Comparison of ENCODE assay signal across 8 cellular contexts in genomic region chr2:119753041-119753929, GRCh38. TPM values are rescaled to one million over a fixed set of nuclear protein-coding genes. Genes with fewer than 3 reads are reported as not detected.
DNase-seq lines count a peak whose midpoint lies in the region; ATAC-seq and TF ChIP-seq lines count a peak whose summit lies in the region.

No MANE protein-coding gene starts in this region.

- DNase-seq in activated naive CD8-positive, alpha-beta T cell treated with anti-CD3 and anti-CD28 coated beads, Interleukin-2, amount 10 ng/mL, durations not matched to agents 7 days and 5 days: no peak
- no peak for DNase-seq in activated naive CD8-positive, alpha-beta T cell treated with anti-CD3 and anti-CD28 coated beads for 36 hours
- DNase-seq in H4 (ENCODE audit: low spot score) (peak; percentile 42), NCI-H2107 treated with DMSO at 0.1 percent for 48 hours (lab: John Stamatoyannopoulos, UW; ENCODE audit: unreplicated experiment) (peak; percentile 41), left ventricle myocardium inferior (no peak), spleen (no peak), posterior vena cava (ENCODE audit: low spot score) (no peak)

- intact Hi-C loops in left ventricle myocardium inferior (cut with micrococcal nuclease): loop anchor here (5.0 kb wide), 1 partner anchor 419 kb away; no protein-coding TSS in a partner anchor
- intact Hi-C loops in spleen (cut with DNase I; ENCODE audit: low total_unique reads): loop anchor here (5.0 kb wide), 2 partner anchors 74 to 419 kb away; no protein-coding TSS in a partner anchor
- intact Hi-C loops in posterior vena cava (cut with DNase I): no loop called here

- H3K9me3 ChIP-seq in left ventricle myocardium inferior (replicated peaks): no peaks in the 10 kb centered on the region
- no peaks in the 10 kb centered on the region for H3K9me3 ChIP-seq in spleen

- H3K4me1 ChIP-seq in left ventricle myocardium inferior (peaks cover 11% of the 10 kb centered on the region), spleen (peaks cover 0 to 9% (median 2%) of the 10 kb centered on the region in 6 donors)

- WGBS in spleen, 5 donors: 50 to 59% (median 52%) methylated on average over 7 of the region's 7 CpGs

- peak; percentile 84 for TF ChIP-seq CTCF in left ventricle myocardium inferior (IDR thresholded peaks at IDR 0.05; ENCODE audit: borderline replicate concordance)
- peak in 10 of 11 experiments; percentile 39 to 82 (median 68) for TF ChIP-seq CTCF in spleen (IDR thresholded peaks at IDR 0.05 in 8 of 11, conservative IDR thresholded peaks at IDR 0.05 in 3 of 11)

- H3K4me1 Mint-ChIP-seq in activated naive CD8-positive, alpha-beta T cell treated with anti-CD3 and anti-CD28 coated beads, Interleukin-2, amount 10 ng/mL, durations not matched to agents 7 days and 5 days: peaks cover 9% of the 10 kb centered on the region
- peaks cover 16% of the 10 kb centered on the region for H3K4me1 Mint-ChIP-seq in activated naive CD8-positive, alpha-beta T cell treated with anti-CD3 and anti-CD28 coated beads for 36 hours
- H3K4me1 Mint-ChIP-seq in activated T-helper 17 cell treated with anti-CD3 and anti-CD28 coated beads, Interleukin-2, amount 50 U/mL, for 72 hours: peaks cover 7% of the 10 kb centered on the region

- no peaks in the 10 kb centered on the region for H3K9me3 Mint-ChIP-seq in activated naive CD8-positive, alpha-beta T cell treated with anti-CD3 and anti-CD28 coated beads, Interleukin-2, amount 10 ng/mL, durations not matched to agents 7 days and 5 days
- no peaks in the 10 kb centered on the region for H3K9me3 Mint-ChIP-seq in activated naive CD8-positive, alpha-beta T cell treated with anti-CD3 and anti-CD28 coated beads for 36 hours
- H3K9me3 Mint-ChIP-seq in activated T-helper 17 cell treated with anti-CD3 and anti-CD28 coated beads, Interleukin-2, amount 50 U/mL, for 72 hours: no peaks in the 10 kb centered on the region

- H3K27ac ChIP-seq in left ventricle myocardium inferior (replicated peaks) (no peak overlapping the region), spleen (no peak overlapping the region)

- no peaks in the 10 kb centered on the region for H3K27me3 ChIP-seq in left ventricle myocardium inferior (ENCODE audit: low read depth)
- H3K27me3 ChIP-seq in spleen (replicated peaks in 1 of 7): no peaks in the 10 kb centered on the region

- TF ChIP-seq POLR2A in spleen (IDR thresholded peaks at IDR 0.05): no peak

- no peaks in the 10 kb centered on the region for H3K36me3 Mint-ChIP-seq in activated naive CD8-positive, alpha-beta T cell treated with anti-CD3 and anti-CD28 coated beads, Interleukin-2, amount 10 ng/mL, durations not matched to agents 7 days and 5 days
- no peaks in the 10 kb centered on the region for H3K36me3 Mint-ChIP-seq in activated naive CD8-positive, alpha-beta T cell treated with anti-CD3 and anti-CD28 coated beads for 36 hours
- no peaks in the 10 kb centered on the region for H3K36me3 Mint-ChIP-seq in activated T-helper 17 cell treated with anti-CD3 and anti-CD28 coated beads, Interleukin-2, amount 50 U/mL, for 72 hours (ENCODE audit: low read depth)

- peaks cover 8% of the 10 kb centered on the region for H3K27me3 Mint-ChIP-seq in activated naive CD8-positive, alpha-beta T cell treated with anti-CD3 and anti-CD28 coated beads, Interleukin-2, amount 10 ng/mL, durations not matched to agents 7 days and 5 days
- no peaks in the 10 kb centered on the region for H3K27me3 Mint-ChIP-seq in activated naive CD8-positive, alpha-beta T cell treated with anti-CD3 and anti-CD28 coated beads for 36 hours
- no peaks in the 10 kb centered on the region for H3K27me3 Mint-ChIP-seq in activated T-helper 17 cell treated with anti-CD3 and anti-CD28 coated beads, Interleukin-2, amount 50 U/mL, for 72 hours

- POLR2A ChIA-PET in activated naive CD8-positive, alpha-beta T cell treated with anti-CD3 and anti-CD28 coated beads, Interleukin-2, amount 10 ng/mL, durations not matched to agents 7 days and 5 days (lab: Charles Lee): interaction anchor here (0.9 to 2.3 kb wide), 2 partner anchors 70 to 423 kb away, joined by 3 to 8 read pairs; no protein-coding TSS in a partner anchor

- ATAC-seq in activated naive CD8-positive, alpha-beta T cell treated with anti-CD3 and anti-CD28 coated beads, Interleukin-2, amount 10 ng/mL, durations not matched to agents 7 days and 5 days (ENCODE audit: low read depth): peak; percentile 75
- ATAC-seq in activated T-helper 17 cell treated with anti-CD3 and anti-CD28 coated beads, Interleukin-2, amount 50 U/mL, for 72 hours (replicated peaks): peak; percentile 29

- no peaks in the 10 kb centered on the region for H3K36me3 ChIP-seq in left ventricle myocardium inferior
- H3K36me3 ChIP-seq in spleen: no peaks in the 10 kb centered on the region

- H3K4me3 ChIP-seq in left ventricle myocardium inferior (no peak overlapping the region), spleen (no peak overlapping the region)

- H3K4me3 Mint-ChIP-seq in activated naive CD8-positive, alpha-beta T cell treated with anti-CD3 and anti-CD28 coated beads, Interleukin-2, amount 10 ng/mL, durations not matched to agents 7 days and 5 days: no peak overlapping the region
- H3K4me3 Mint-ChIP-seq in activated naive CD8-positive, alpha-beta T cell treated with anti-CD3 and anti-CD28 coated beads for 36 hours: no peak overlapping the region
- no peak overlapping the region for H3K4me3 Mint-ChIP-seq in activated T-helper 17 cell treated with anti-CD3 and anti-CD28 coated beads, Interleukin-2, amount 50 U/mL, for 72 hours

- no peak overlapping the region for H3K27ac Mint-ChIP-seq in activated naive CD8-positive, alpha-beta T cell treated with anti-CD3 and anti-CD28 coated beads, Interleukin-2, amount 10 ng/mL, durations not matched to agents 7 days and 5 days
- H3K27ac Mint-ChIP-seq in activated naive CD8-positive, alpha-beta T cell treated with anti-CD3 and anti-CD28 coated beads for 36 hours: no peak overlapping the region
- H3K27ac Mint-ChIP-seq in activated T-helper 17 cell treated with anti-CD3 and anti-CD28 coated beads, Interleukin-2, amount 50 U/mL, for 72 hours: no peak overlapping the region

RNA-seq across cellular contexts. Expression of gene PTPN4, which starts 6.4 kb away (rescaled TPM):
- total RNA-seq in activated naive CD8-positive, alpha-beta T cell treated with anti-CD3 and anti-CD28 coated beads, Interleukin-2, amount 10 ng/mL, durations not matched to agents 7 days and 5 days: 100 to 1,000 TPM; 102 to 109 TPM
- total RNA-seq in activated naive CD8-positive, alpha-beta T cell treated with anti-CD3 and anti-CD28 coated beads for 36 hours: 10 to 100 TPM; 32.9 to 34.7 TPM
- total RNA-seq in H4 (2014; rRNA removed; shearing (Covaris generic)): 11.9 and 15.1 TPM in 2 replicates
- 10 to 100 TPM; 34.9 to 49.4 TPM for total RNA-seq in activated T-helper 17 cell treated with anti-CD3 and anti-CD28 coated beads, Interleukin-2, amount 50 U/mL, for 72 hours
- 45.4 TPM for total RNA-seq in left ventricle myocardium inferior
- total RNA-seq in spleen: 10 to 100 TPM; 32.4 to 50.9 (median 41.5) TPM
- polyA plus RNA-seq in spleen: 1 to 10 TPM; 2.4 to 5.6 (median 5.2) TPM
- total RNA-seq in posterior vena cava: 10 to 100 TPM; 23.8 to 25.4 TPM

Comparison
In these comparisons a context has a peak if more than half of its experiments do, and no peak if none do; other contexts are left out.
1. DNase-seq: peak in H4 (single experiment) and NCI-H2107 treated with DMSO at 0.1 percent for 48 hours (single experiment); none in activated naive CD8-positive, alpha-beta T cell treated with anti-CD3 and anti-CD28 coated beads, Interleukin-2, amount 10 ng/mL, durations not matched to agents 7 days and 5 days (single experiment), activated naive CD8-positive, alpha-beta T cell treated with anti-CD3 and anti-CD28 coated beads for 36 hours (single experiment), left ventricle myocardium inferior (single experiment), spleen (single experiment) and posterior vena cava (single experiment).
2. intact Hi-C loops: an anchor here in left ventricle myocardium inferior (5.0 kb wide) and spleen (5.0 kb wide); none called in posterior vena cava.